22 cellular contexts compared by ENCODE assay signal in the genomic region with DNA sequence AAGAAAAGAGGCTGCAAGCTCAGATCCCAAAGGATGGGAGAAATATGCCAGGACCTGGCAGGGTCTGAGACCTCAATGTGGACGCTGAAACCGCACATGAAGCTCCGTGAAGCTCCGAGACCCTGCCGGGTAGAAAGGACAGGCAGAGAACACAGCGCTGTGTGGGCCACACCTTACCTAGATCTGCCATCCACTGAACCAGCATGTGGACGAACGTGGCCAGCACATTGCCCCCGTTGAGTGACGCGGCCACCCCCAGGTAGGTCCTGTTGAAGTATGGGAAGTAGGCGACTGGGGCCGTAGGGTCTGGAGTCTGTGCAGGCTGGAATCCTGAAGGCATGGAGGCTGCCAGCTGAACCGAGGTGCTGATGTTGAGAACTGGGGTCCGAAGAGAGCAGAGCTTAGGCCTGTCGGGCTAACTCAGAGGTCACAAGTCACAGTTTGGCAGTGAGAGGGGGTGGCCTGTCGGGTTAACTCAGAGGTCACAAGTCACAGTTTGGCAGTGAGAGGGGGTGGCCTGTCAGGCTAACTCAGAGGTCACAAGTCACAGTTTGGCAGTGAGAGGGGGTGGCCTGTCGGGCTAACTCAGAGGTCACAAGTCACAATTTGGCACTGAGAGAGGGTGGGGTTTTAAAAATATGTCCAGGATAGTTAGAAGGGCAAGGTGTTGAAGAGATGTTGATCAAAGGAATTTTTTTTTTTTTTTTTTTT.
"Had no signal": no experiment of that assay in that cellular context is flagged by ENCODE, and none has a peak within 500 bp of the region (broad histone marks: within the 10 kb centered on the region; RNA-seq: fewer than 3 reads in every experiment).

No MANE protein-coding gene starts in this region.

- H3K9me3 ChIP-seq: esophagus muscularis mucosa, gastroesophageal sphincter, left ventricle myocardium inferior, lower lobe of right lung, neutrophil, stomach, thyroid gland, vagina had no signal

- H3K27me3 ChIP-seq: esophagus muscularis mucosa, foreskin keratinocyte, gastroesophageal sphincter, heart left ventricle, hepatocyte, neutrophil, spleen, stomach, thyroid gland, vagina had no signal

- H3K4me1 ChIP-seq: esophagus muscularis mucosa, foreskin keratinocyte, gastroesophageal sphincter, heart left ventricle, left ventricle myocardium inferior, lower lobe of right lung, parathyroid adenoma, spleen, thyroid gland, vagina had no signal

- H3K4me1 Mint-ChIP-seq: naive thymus-derived CD8-positive, alpha-beta T cell; stimulated activated naive B cell treated with anti-CD40 and anti-IgM and Interleukin-4, amounts not matched to agents 10 μg/mL and 1 μg/mL and 100 μg/mL, for 72 hours had no signal

- ATAC-seq: foreskin keratinocyte; gastroesophageal sphincter; heart left ventricle; left cardiac atrium; lower lobe of right lung; naive thymus-derived CD8-positive, alpha-beta T cell; sciatic nerve; stimulated activated naive B cell treated with anti-CD40 and anti-IgM and Interleukin-4, amounts not matched to agents 10 μg/mL and 1 μg/mL and 100 μg/mL, for 72 hours had no signal

- H3K4me3 Mint-ChIP-seq: dendritic cell treated with granulocyte-macrophage colony-stimulating factor and Interleukin-4, amounts not matched to agents 40 ng/mL and 50 ng/mL, for 4 days; naive thymus-derived CD8-positive, alpha-beta T cell; stimulated activated naive B cell treated with anti-CD40 and anti-IgM and Interleukin-4, amounts not matched to agents 10 μg/mL and 1 μg/mL and 100 μg/mL, for 72 hours had no signal

- H3K4me3 ChIP-seq: esophagus muscularis mucosa, gastroesophageal sphincter, heart left ventricle, hepatocyte, left ventricle myocardium inferior, lower lobe of right lung, spleen, stomach, thyroid gland, vagina had no signal

- H3K9me3 Mint-ChIP-seq: dendritic cell treated with granulocyte-macrophage colony-stimulating factor and Interleukin-4, amounts not matched to agents 40 ng/mL and 50 ng/mL, for 4 days; stimulated activated naive B cell treated with anti-CD40 and anti-IgM and Interleukin-4, amounts not matched to agents 10 μg/mL and 1 μg/mL and 100 μg/mL, for 72 hours had no signal

- DNase-seq: effector CD8-positive, alpha-beta T cell; foreskin keratinocyte; heart left ventricle; left cardiac atrium; left ventricle myocardium inferior; lower lobe of right lung; naive thymus-derived CD8-positive, alpha-beta T cell; spleen; stimulated activated CD4-positive, alpha-beta T cell treated with anti-CD3 and anti-CD28 coated beads, Interleukin-4, amount 100 ng/mL, for 4 hours; stimulated activated naive B cell treated with anti-CD40 and anti-IgM and Interleukin-4, amounts not matched to agents 10 μg/mL and 1 μg/mL and 100 μg/mL, for 72 hours; stomach; thyroid gland; trophoblast cell had no signal

- H3K27ac ChIP-seq: esophagus muscularis mucosa, foreskin keratinocyte, gastroesophageal sphincter, heart left ventricle, hepatocyte, left ventricle myocardium inferior, lower lobe of right lung, neutrophil, parathyroid adenoma, spleen, stomach, thyroid gland, vagina had no signal

- H3K27me3 Mint-ChIP-seq: dendritic cell treated with granulocyte-macrophage colony-stimulating factor and Interleukin-4, amounts not matched to agents 40 ng/mL and 50 ng/mL, for 4 days; naive thymus-derived CD8-positive, alpha-beta T cell; progenitor cell of endocrine pancreas; stimulated activated naive B cell treated with anti-CD40 and anti-IgM and Interleukin-4, amounts not matched to agents 10 μg/mL and 1 μg/mL and 100 μg/mL, for 72 hours had no signal

- H3K27ac Mint-ChIP-seq: dendritic cell treated with granulocyte-macrophage colony-stimulating factor and Interleukin-4, amounts not matched to agents 40 ng/mL and 50 ng/mL, for 4 days; progenitor cell of endocrine pancreas; stimulated activated naive B cell treated with anti-CD40 and anti-IgM and Interleukin-4, amounts not matched to agents 10 μg/mL and 1 μg/mL and 100 μg/mL, for 72 hours had no signal
